In the genomic region with DNA sequence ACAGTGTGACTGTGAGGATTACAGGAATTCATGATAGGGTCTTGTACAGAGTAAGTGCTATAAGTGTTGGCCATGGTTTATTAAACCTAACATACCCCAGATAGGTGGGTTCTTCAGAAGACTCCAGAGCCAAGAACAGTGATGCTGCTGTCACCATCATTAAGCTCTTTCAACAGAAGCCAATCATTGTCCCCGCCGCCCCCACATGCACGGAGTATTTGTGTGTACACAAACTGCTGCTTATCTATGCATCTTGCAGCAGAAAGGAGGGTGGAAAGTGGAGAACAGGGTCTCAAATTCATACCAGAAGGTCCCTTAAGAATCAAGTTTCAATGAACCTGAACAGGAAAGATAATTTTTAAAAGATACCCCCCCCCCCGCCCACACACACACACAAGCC, we compare ENCODE assay signal across 20 cellular contexts. TPM values are rescaled to one million over a fixed set of nuclear protein-coding genes. Genes with fewer than 3 reads are reported as not detected.
DNase-seq lines count a peak whose midpoint lies in the region; ATAC-seq, FAIRE-seq and TF ChIP-seq lines count a peak whose summit lies in the region.
"Had no signal": no experiment of that assay in that cellular context is flagged by ENCODE, and none has a peak within 500 bp of the region (broad histone marks: within the 10 kb centered on the region; RNA-seq: fewer than 3 reads in every experiment).

No MANE protein-coding gene starts in this region.

- H3K36me3 Mint-ChIP-seq in nephron (ENCODE audit: low read depth): peaks cover 4% of the 10 kb centered on the region
- H3K36me3 Mint-ChIP-seq in activated CD8-positive, alpha-beta memory T cell treated with anti-CD3 and anti-CD28 coated beads, Interleukin-2, amount 10 ng/mL, durations not matched to agents 7 days and 5 days: no peaks in the 10 kb centered on the region
- H3K36me3 Mint-ChIP-seq: CD4-positive, CD25-positive, alpha-beta regulatory T cell; CD8-positive, alpha-beta memory T cell had no signal

- peak overlapping the region; percentile 18 to 75 (median 58) for H3K27ac Mint-ChIP-seq in nephron
- no peak overlapping the region for H3K27ac Mint-ChIP-seq in activated CD8-positive, alpha-beta memory T cell treated with anti-CD3 and anti-CD28 coated beads, Interleukin-2, amount 10 ng/mL, durations not matched to agents 7 days and 5 days
- H3K27ac Mint-ChIP-seq: CD4-positive, CD25-positive, alpha-beta regulatory T cell; CD8-positive, alpha-beta memory T cell; H9 had no signal

- no peaks in the 10 kb centered on the region for H3K27me3 Mint-ChIP-seq in nephron (ENCODE audit: low read depth)
- H3K27me3 Mint-ChIP-seq in activated CD8-positive, alpha-beta memory T cell treated with anti-CD3 and anti-CD28 coated beads, Interleukin-2, amount 10 ng/mL, durations not matched to agents 7 days and 5 days: peaks cover 19% of the 10 kb centered on the region

- H3K9me3 ChIP-seq in HEK293 (ENCODE audit: control insufficient read depth, insufficient read depth, low read depth, low read length): no peaks in the 10 kb centered on the region
- H3K9me3 ChIP-seq: BE2C had no signal

- no peak for ATAC-seq in activated CD8-positive, alpha-beta memory T cell treated with anti-CD3 and anti-CD28 coated beads, Interleukin-2, amount 10 ng/mL, durations not matched to agents 7 days and 5 days
- ATAC-seq: GM12878, HepG2 had no signal

- H3K4me1 ChIP-seq in HEK293 (ENCODE audit: control insufficient read depth, insufficient read depth, low read length): peaks cover 3% of the 10 kb centered on the region; the same call in 1 of the 2 replicates
- H3K4me1 ChIP-seq: BE2C had no signal

- no peak for FAIRE-seq in RCC 7860 (lab: Jason Lieb, UNC)
- FAIRE-seq: GM12878, GM19239, H1, HepG2 had no signal

- H3K4me3 ChIP-seq in HEK293 (ENCODE audit: low read depth, low read length): no peak overlapping the region
- H3K4me3 ChIP-seq: GM12878 had no signal

- H3K27ac ChIP-seq in HEK293 (ENCODE audit: extremely low read depth, low read depth, low read length): no peak overlapping the region
- peak overlapping the region; percentile 27 for H3K27ac ChIP-seq in caudate nucleus (ENCODE audit: low read depth, low read length)
- H3K27ac ChIP-seq in temporal lobe (ENCODE audit: low read depth, low read length): peak overlapping the region; percentile 7

- H3K36me3 ChIP-seq in HEK293 (ENCODE audit: control insufficient read depth in 2 of 2, insufficient read depth in 1 of 2, low read length in 2 of 2): no peaks in the 10 kb centered on the region
- H3K36me3 ChIP-seq: BE2C had no signal

- DNase-seq in caudate nucleus (lab: John Stamatoyannopoulos, UW): peak in 1 of 61 donors; percentile 8
- DNase-seq in RCC 7860 (ENCODE audit: low spot score): no peak
- no peak for DNase-seq in activated CD8-positive, alpha-beta memory T cell treated with anti-CD3 and anti-CD28 coated beads, Interleukin-2, amount 10 ng/mL, durations not matched to agents 7 days and 5 days
- DNase-seq in effector CD8-positive, alpha-beta T cell (lab: John Stamatoyannopoulos, UW): no peak
- DNase-seq: BE2C; CD4-positive, CD25-positive, alpha-beta regulatory T cell; CD8-positive, alpha-beta memory T cell; COR-L47; DMS 273 treated with DMSO at 0.1 percent for 48 hours; DMS53; DND-41; EL; H9 had no signal

- POLR2A ChIA-PET in HEK293 (lab: Yijun Ruan, JAX): interaction anchor here (0.7 kb wide), 1 partner anchor 57 kb away, joined by 3 read pairs; no protein-coding TSS in a partner anchor

- CTCF ChIA-PET in HEK293 (lab: Yijun Ruan, JAX): interaction anchor here (0.6 to 1.3 kb wide), 2 partner anchors 81 to 429 kb away, joined by 4 to 5 read pairs; no protein-coding TSS in a partner anchor
- CTCF ChIA-PET in activated CD8-positive, alpha-beta memory T cell treated with anti-CD3 and anti-CD28 coated beads, Interleukin-2, amount 10 ng/mL, durations not matched to agents 7 days and 5 days (lab: Charles Lee): no interaction called here

- TF ChIP-seq CTCF in HEK293 (tag by site-specific recombination; IDR thresholded peaks at IDR 0.05): no peak
- no peak for TF ChIP-seq CTCF in nephron (IDR thresholded peaks at IDR 0.05; ENCODE audit: unreplicated experiment in 3 of 3)

- no peaks in the 10 kb centered on the region for H3K9me3 Mint-ChIP-seq in nephron
- H3K9me3 Mint-ChIP-seq in activated CD8-positive, alpha-beta memory T cell treated with anti-CD3 and anti-CD28 coated beads, Interleukin-2, amount 10 ng/mL, durations not matched to agents 7 days and 5 days (ENCODE audit: low read depth): no peaks in the 10 kb centered on the region
- H3K9me3 Mint-ChIP-seq: CD4-positive, CD25-positive, alpha-beta regulatory T cell; CD8-positive, alpha-beta memory T cell; H9 had no signal

- peaks cover 53% of the 10 kb centered on the region for H3K4me1 Mint-ChIP-seq in nephron
- peaks cover 3% of the 10 kb centered on the region for H3K4me1 Mint-ChIP-seq in activated CD8-positive, alpha-beta memory T cell treated with anti-CD3 and anti-CD28 coated beads, Interleukin-2, amount 10 ng/mL, durations not matched to agents 7 days and 5 days
- H3K4me1 Mint-ChIP-seq: CD4-positive, CD25-positive, alpha-beta regulatory T cell had no signal

- no peak overlapping the region for H3K4me3 Mint-ChIP-seq in nephron
- H3K4me3 Mint-ChIP-seq in activated CD8-positive, alpha-beta memory T cell treated with anti-CD3 and anti-CD28 coated beads, Interleukin-2, amount 10 ng/mL, durations not matched to agents 7 days and 5 days: no peak overlapping the region
- H3K4me3 Mint-ChIP-seq: CD4-positive, CD25-positive, alpha-beta regulatory T cell; CD8-positive, alpha-beta memory T cell; H9 had no signal

TF ChIP-seq in HEK293, 187 proteins besides CTCF, POLR2A, EP300 and RAD21:
- TF ChIP-seq ZNF16 (tag by site-specific recombination; IDR thresholded peaks at IDR 0.05; ENCODE audit: low read depth): no peak
- TF ChIP-seq ZFHX2 (tag by site-specific recombination; conservative IDR thresholded peaks at IDR 0.05): peak; percentile 30; the same call in 1 of the 2 replicates

RNA-seq across cellular contexts. Expression of gene TMCC3, which starts 51.2 kb away (rescaled TPM):
- total RNA-seq in temporal lobe: 11.8 TPM
- total RNA-seq in activated CD8-positive, alpha-beta memory T cell treated with anti-CD3 and anti-CD28 coated beads, Interleukin-2, amount 10 ng/mL, durations not matched to agents 7 days and 5 days: under 1 TPM; 0.29 to 0.33 TPM
- total RNA-seq: HepG2 had no signal
